ENCODE assay signal across 8 cellular contexts in genomic region chr1:17438977-17439249, GRCh38. TPM values are rescaled to one million over a fixed set of nuclear protein-coding genes. Genes with fewer than 3 reads are reported as not detected.
DNase-seq lines count a peak whose midpoint lies in the region; ATAC-seq and TF ChIP-seq lines count a peak whose summit lies in the region.

No MANE protein-coding gene starts in this region.

- H3K9ac ChIP-seq in DND-41 (ENCODE audit: low read depth, low read length): peak overlapping the region; percentile 92

- H3K4me1 Mint-ChIP-seq in T-helper 17 cell: peaks cover 23% of the 10 kb centered on the region

- H3K36me3 ChIP-seq in DND-41 (ENCODE audit: insufficient read depth, low read length) (peaks cover 40% of the 10 kb centered on the region), esophagus muscularis mucosa (peaks cover 0 to 11% (median 5%) of the 10 kb centered on the region in 4 donors), prostate gland (no peaks in the 10 kb centered on the region)

- no peak for TF ChIP-seq EP300 in esophagus muscularis mucosa (IDR thresholded peaks at IDR 0.05)

- H3K4me1 ChIP-seq in DND-41 (ENCODE audit: insufficient read depth, low read length) (peaks cover 60% of the 10 kb centered on the region), esophagus muscularis mucosa (peaks cover 18 to 38% (median 31%) of the 10 kb centered on the region in 4 donors), prostate gland (replicated peaks) (peaks cover 5% of the 10 kb centered on the region)

- H3K27ac Mint-ChIP-seq in T-helper 17 cell: peak overlapping the region; percentile 95

- H3K4me3 Mint-ChIP-seq in T-helper 17 cell: peak overlapping the region; percentile 95

- peaks cover 63% of the 10 kb centered on the region for H3K79me2 ChIP-seq in DND-41 (ENCODE audit: insufficient read depth, low read length)

- H3K27ac ChIP-seq in DND-41 (ENCODE audit: low read length) (peak overlapping the region; percentile 95), esophagus muscularis mucosa (replicated peaks in 1 of 4) (peak overlapping the region; percentile 84 to 89 (median 86)), prostate gland (peak overlapping the region; percentile 75 to 81)

- H4K20me1 ChIP-seq in DND-41 (ENCODE audit: insufficient read depth, low read length): peaks cover 36% of the 10 kb centered on the region

- TF ChIP-seq POLR2A in esophagus muscularis mucosa (IDR thresholded peaks at IDR 0.05; ENCODE audit: low read depth) (no peak), prostate gland (IDR thresholded peaks at IDR 0.05) (no peak)

- no peaks in the 10 kb centered on the region for H3K27me3 Mint-ChIP-seq in T-helper 17 cell

- peak; percentile 27 for DNase-seq in DND-41
- DNase-seq in T-helper 17 cell: no peak
- DNase-seq in esophagus muscularis mucosa (ENCODE audit: extremely low spot score): no peak
- DNase-seq in prostate gland (ENCODE audit: low spot score): no peak
- no peak for DNase-seq in ACHN
- no peak for DNase-seq in NOMO-1 treated with dmso at 0.1 percent for 144 hours (lab: John Stamatoyannopoulos, UW; ENCODE audit: unreplicated experiment)

- TF ChIP-seq CTCF in DND-41 (IDR thresholded peaks at IDR 0.05; ENCODE audit: borderline replicate concordance, extremely low read depth, low read length, poor library complexity, severe bottlenecking) (no peak), esophagus muscularis mucosa (IDR thresholded peaks at IDR 0.05) (no peak), prostate gland (IDR thresholded peaks at IDR 0.05) (no peak)

- peak overlapping the region; percentile 44 for H2AFZ ChIP-seq in DND-41 (ENCODE audit: low read depth, low read length)

- H3K4me3 ChIP-seq in DND-41 (ENCODE audit: low read depth in 1 of 2, low read length in 2 of 2) (peak overlapping the region; percentile 81 to 99), esophagus muscularis mucosa (peak overlapping the region; percentile 68 to 94 (median 76)), prostate gland (peak overlapping the region; percentile 63 to 68)

- in situ Hi-C loops in ACHN (cut with HindIII; ENCODE audit: low pct_ligation_motif_present, low pct_unique_long_range_greater_than_20kb, low sequenced_read_pairs): no loop called here

- H3K36me3 Mint-ChIP-seq in T-helper 17 cell (ENCODE audit: low read depth): no peaks in the 10 kb centered on the region

- H3K4me2 ChIP-seq in DND-41 (ENCODE audit: insufficient read depth, low read length): peak overlapping the region; percentile 63

- H3K27me3 ChIP-seq in DND-41 (ENCODE audit: insufficient read depth, low read length, poor library complexity): no peaks in the 10 kb centered on the region
- H3K27me3 ChIP-seq in esophagus muscularis mucosa: no peaks in the 10 kb centered on the region
- H3K27me3 ChIP-seq in prostate gland (replicated peaks; ENCODE audit: insufficient read depth): no peaks in the 10 kb centered on the region

- no peak; the same call in 1 of the 3 replicates for ATAC-seq in DND-41 (ENCODE audit: insufficient read depth, low read depth)
- no peak for ATAC-seq in T-helper 17 cell
- no peak for ATAC-seq in GM18519 (IDR thresholded peaks at IDR 0.05; ENCODE audit: low FRiP score, unreplicated experiment)
- ATAC-seq in HG03460 (IDR thresholded peaks at IDR 0.05; ENCODE audit: unreplicated experiment): no peak

- whole genome bisulfite sequencing in esophagus muscularis mucosa: under 1% methylated on average over 19 of the region's 19 CpGs
- under 1% methylated on average over 19 of the region's 19 CpGs for WGBS in prostate gland

- H3K9me3 ChIP-seq in DND-41 (ENCODE audit: insufficient read depth, low read length, severe bottlenecking) (no peaks in the 10 kb centered on the region), T-helper 17 cell (ENCODE audit: control insufficient read depth, low read length, poor library complexity, severe bottlenecking) (no peaks in the 10 kb centered on the region), esophagus muscularis mucosa (no peaks in the 10 kb centered on the region), prostate gland (no peaks in the 10 kb centered on the region)

- intact Hi-C loops in esophagus muscularis mucosa (cut with DNase I) (no loop called here), prostate gland (cut with DNase I) (loop anchor here (2.0 kb wide), 1 partner anchor 14 kb away; no protein-coding TSS in a partner anchor)

RNA-seq across cellular contexts. Expression of gene RCC2, which starts 0.6 kb away (rescaled TPM):
- total RNA-seq in T-helper 17 cell (10 to 100 TPM; 30.3 to 35.3 TPM), esophagus muscularis mucosa (10 to 100 TPM; 12.0 to 22.6 (median 20.5) TPM), prostate gland (10 to 100 TPM; 42.6 to 65.4 TPM)
